ENCODE assay signal across 9 cellular contexts in genomic region chr7:112782498-112782897, GRCh38.
A peak's percentile ranks its signal among the peaks of the same experiment; 100 is the strongest.
DNase-seq lines count a peak whose midpoint lies in the region; ATAC-seq and TF ChIP-seq lines count a peak whose summit lies in the region.
"Had no signal": no experiment of that assay in that cellular context is flagged by ENCODE, and none has a peak within 500 bp of the region (broad histone marks: within the 10 kb centered on the region; RNA-seq: fewer than 3 reads in every experiment).

No MANE protein-coding gene starts in this region.

- peak overlapping the region; percentile 18 for H3K4me3 Mint-ChIP-seq in T-helper 1 cell treated with Interleukin-12 subunit alpha and Interleukin-12 subunit beta and Interleukin-4 antibody, amounts not matched to agents 30 μg/mL and 1 μg/mL, for 36 hours

- no peaks in the 10 kb centered on the region for H3K27me3 Mint-ChIP-seq in T-helper 1 cell treated with Interleukin-12 subunit alpha and Interleukin-12 subunit beta and Interleukin-4 antibody, amounts not matched to agents 30 μg/mL and 1 μg/mL, for 36 hours (ENCODE audit: low read depth)

- DNase-seq in GM10266 (ENCODE audit: extremely low spot score) = peak; percentile 44
- no peak for DNase-seq in NCI-H146 treated with DMSO at 0.1 percent for 48 hours (lab: John Stamatoyannopoulos, UW; ENCODE audit: unreplicated experiment)
- no peak for DNase-seq in NCI-H1048 (lab: John Stamatoyannopoulos, UW)
- no peak for DNase-seq in RPMI8226
- DNase-seq: activated T-cell treated with anti-CD3 and anti-CD28 coated beads, Interleukin-2, amount 50 U/mL, for 48 hours had no signal

- H3K36me3 Mint-ChIP-seq in T-helper 1 cell treated with Interleukin-12 subunit alpha and Interleukin-12 subunit beta and Interleukin-4 antibody, amounts not matched to agents 30 μg/mL and 1 μg/mL, for 36 hours (ENCODE audit: low read depth) = peaks cover 42% of the 10 kb centered on the region

- peak overlapping the region; percentile 56 for H3K27ac Mint-ChIP-seq in T-helper 1 cell treated with Interleukin-12 subunit alpha and Interleukin-12 subunit beta and Interleukin-4 antibody, amounts not matched to agents 30 μg/mL and 1 μg/mL, for 36 hours

- peaks cover 34% of the 10 kb centered on the region for H3K4me1 Mint-ChIP-seq in T-helper 1 cell treated with Interleukin-12 subunit alpha and Interleukin-12 subunit beta and Interleukin-4 antibody, amounts not matched to agents 30 μg/mL and 1 μg/mL, for 36 hours (ENCODE audit: low read depth)

- peak; percentile 91 for ATAC-seq in GM19025 (IDR thresholded peaks at IDR 0.05; ENCODE audit: low read depth, unreplicated experiment)
- ATAC-seq in HG02884 (IDR thresholded peaks at IDR 0.05; ENCODE audit: unreplicated experiment) = peak; percentile 98
- ATAC-seq in GM19467 (IDR thresholded peaks at IDR 0.05; ENCODE audit: unreplicated experiment) = no peak

- no peak for TF ChIP-seq CTCF in GM10266 (IDR thresholded peaks at IDR 0.05; ENCODE audit: control insufficient read depth, insufficient read depth, low read depth, missing control alignments)

- H3K9me3 Mint-ChIP-seq in T-helper 1 cell treated with Interleukin-12 subunit alpha and Interleukin-12 subunit beta and Interleukin-4 antibody, amounts not matched to agents 30 μg/mL and 1 μg/mL, for 36 hours = no peaks in the 10 kb centered on the region
